8 cellular contexts compared by ENCODE assay signal in the genomic region with DNA sequence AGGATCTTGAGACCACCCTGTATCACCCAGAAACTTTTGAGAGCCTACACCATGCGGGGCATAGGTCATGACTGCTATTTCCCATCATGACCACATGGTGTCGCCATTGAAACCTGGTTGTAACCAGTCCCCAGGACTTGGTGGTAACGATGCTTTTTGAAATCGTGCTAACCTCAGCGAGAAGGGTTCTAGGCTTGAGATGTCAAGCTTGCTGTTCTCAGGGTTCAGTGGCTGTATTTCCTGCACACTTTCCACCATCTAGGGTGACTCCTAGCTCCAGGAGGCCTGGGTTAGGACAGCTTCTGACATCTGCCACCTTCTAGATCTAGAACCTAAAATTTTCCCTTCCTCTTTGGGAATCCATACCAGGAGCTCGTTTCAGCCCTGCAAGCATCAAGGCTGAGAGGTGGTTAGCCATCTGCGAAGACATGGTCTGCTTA. TPM values are rescaled to one million over a fixed set of nuclear protein-coding genes. Genes with fewer than 3 reads are reported as not detected.
DNase-seq lines count a peak whose midpoint lies in the region; ATAC-seq and TF ChIP-seq lines count a peak whose summit lies in the region.

No MANE protein-coding gene starts in this region.

- H3K27ac ChIP-seq in CD4-positive, alpha-beta T cell (ENCODE audit: low read depth, low read length): no peak overlapping the region
- no peak overlapping the region for H3K27ac ChIP-seq in endodermal cell (ENCODE audit: low read depth, low read length)
- no peak overlapping the region for H3K27ac ChIP-seq in mesendoderm (ENCODE audit: low read depth, low read length)

- ATAC-seq in CD4-positive, alpha-beta T cell (ENCODE audit: poor library complexity): peak; percentile 93
- ATAC-seq in activated CD8-positive, alpha-beta T cell treated with anti-CD3 and anti-CD28 coated beads, Interleukin-2, amount 10 ng/mL, durations not matched to agents 7 days and 5 days: peak; percentile 96
- peak; percentile 93 for ATAC-seq in stimulated activated effector memory CD8-positive, alpha-beta T cell treated with anti-CD3 and anti-CD28 coated beads, Interleukin-12 subunit alpha, Interleukin-12 subunit beta, amount 100 ng/mL, for 72 hours
- no peak for ATAC-seq in GM21526 (IDR thresholded peaks at IDR 0.05; ENCODE audit: low FRiP score, unreplicated experiment)

- whole genome bisulfite sequencing in endodermal cell (ENCODE audit: insufficient coverage in 1 of 2, insufficient read length in 1 of 2), 2 experiments: 17 to 20% methylated on average over 7 of the region's 7 CpGs
- no CpG with 5 or more reads among the region's 7 CpGs for WGBS in mesendoderm (ENCODE audit: extremely low coverage, insufficient coverage, low lambda C conversion rate)

- H3K4me1 Mint-ChIP-seq in CD4-positive, alpha-beta T cell (ENCODE audit: low read depth): no peaks in the 10 kb centered on the region
- H3K4me1 Mint-ChIP-seq in activated CD8-positive, alpha-beta T cell treated with anti-CD3 and anti-CD28 coated beads, Interleukin-2, amount 10 ng/mL, durations not matched to agents 7 days and 5 days (ENCODE audit: low read depth): peaks cover 8% of the 10 kb centered on the region
- H3K4me1 Mint-ChIP-seq in endodermal cell: no peaks in the 10 kb centered on the region
- H3K4me1 Mint-ChIP-seq in stimulated activated effector memory CD8-positive, alpha-beta T cell treated with anti-CD3 and anti-CD28 coated beads, Interleukin-12 subunit alpha, Interleukin-12 subunit beta, amount 100 ng/mL, for 72 hours: no peaks in the 10 kb centered on the region

- H3K4me3 ChIP-seq in HFF-Myc (replicated peaks; ENCODE audit: low read depth, low read length) (no peak overlapping the region), endodermal cell (ENCODE audit: low read length) (no peak overlapping the region), mesendoderm (ENCODE audit: low read length) (no peak overlapping the region)

- peak; percentile 80 for TF ChIP-seq CTCF in CD4-positive, alpha-beta T cell (IDR thresholded peaks at IDR 0.05)
- TF ChIP-seq CTCF in HFF-Myc (IDR thresholded peaks at IDR 0.05; ENCODE audit: low read depth, low read length, missing control alignments) (peak; percentile 88), endodermal cell (conservative IDR thresholded peaks at IDR 0.05) (peak; percentile 92)

- H3K9ac ChIP-seq in endodermal cell (ENCODE audit: extremely low read depth, low read length, poor library complexity, severe bottlenecking) (no peak overlapping the region), mesendoderm (ENCODE audit: low read length) (no peak overlapping the region)

- H3K79me2 ChIP-seq in mesendoderm (ENCODE audit: control insufficient read depth, insufficient read depth, low read length): no peaks in the 10 kb centered on the region

- no peaks in the 10 kb centered on the region for H3K36me3 Mint-ChIP-seq in CD4-positive, alpha-beta T cell (ENCODE audit: low read depth)
- H3K36me3 Mint-ChIP-seq in activated CD8-positive, alpha-beta T cell treated with anti-CD3 and anti-CD28 coated beads, Interleukin-2, amount 10 ng/mL, durations not matched to agents 7 days and 5 days (ENCODE audit: low read depth): no peaks in the 10 kb centered on the region
- H3K36me3 Mint-ChIP-seq in endodermal cell (ENCODE audit: low read depth): no peaks in the 10 kb centered on the region
- H3K36me3 Mint-ChIP-seq in stimulated activated effector memory CD8-positive, alpha-beta T cell treated with anti-CD3 and anti-CD28 coated beads, Interleukin-12 subunit alpha, Interleukin-12 subunit beta, amount 100 ng/mL, for 72 hours: peaks cover 5% of the 10 kb centered on the region

- POLR2A ChIA-PET in CD4-positive, alpha-beta T cell (lab: Charles Lee): interaction anchor here (0.6 to 1.1 kb wide), 2 partner anchors 9 to 135 kb away, joined by 3 read pairs; a partner anchor contains a TSS
- POLR2A ChIA-PET in activated CD8-positive, alpha-beta T cell treated with anti-CD3 and anti-CD28 coated beads, Interleukin-2, amount 10 ng/mL, durations not matched to agents 7 days and 5 days (lab: Charles Lee): interaction anchor here (0.8 to 1.0 kb wide), 2 partner anchors 16 to 60 kb away, joined by 3 to 5 read pairs; no protein-coding TSS in a partner anchor

- H3K4me3 Mint-ChIP-seq in CD4-positive, alpha-beta T cell: no peak overlapping the region
- H3K4me3 Mint-ChIP-seq in activated CD8-positive, alpha-beta T cell treated with anti-CD3 and anti-CD28 coated beads, Interleukin-2, amount 10 ng/mL, durations not matched to agents 7 days and 5 days: no peak overlapping the region
- H3K4me3 Mint-ChIP-seq in endodermal cell: no peak overlapping the region
- H3K4me3 Mint-ChIP-seq in stimulated activated effector memory CD8-positive, alpha-beta T cell treated with anti-CD3 and anti-CD28 coated beads, Interleukin-12 subunit alpha, Interleukin-12 subunit beta, amount 100 ng/mL, for 72 hours: no peak overlapping the region

- H3K23ac ChIP-seq in mesendoderm (ENCODE audit: low read length): no peak overlapping the region

- H2BK15ac ChIP-seq in mesendoderm (replicated peaks; ENCODE audit: low read depth): no peak overlapping the region

- H3K18ac ChIP-seq in mesendoderm (ENCODE audit: low read length): no peak overlapping the region

- no peaks in the 10 kb centered on the region for H3K27me3 ChIP-seq in CD4-positive, alpha-beta T cell (ENCODE audit: control insufficient read depth, insufficient read depth, low read length)
- no peaks in the 10 kb centered on the region for H3K27me3 ChIP-seq in endodermal cell (ENCODE audit: control insufficient read depth, insufficient read depth, low read length, poor library complexity, severe bottlenecking)
- no peaks in the 10 kb centered on the region for H3K27me3 ChIP-seq in mesendoderm (ENCODE audit: insufficient read depth, low read length, poor library complexity)

- H4K5ac ChIP-seq in mesendoderm (ENCODE audit: low read length): no peak overlapping the region

- no peaks in the 10 kb centered on the region for H3K9me3 Mint-ChIP-seq in CD4-positive, alpha-beta T cell
- H3K9me3 Mint-ChIP-seq in activated CD8-positive, alpha-beta T cell treated with anti-CD3 and anti-CD28 coated beads, Interleukin-2, amount 10 ng/mL, durations not matched to agents 7 days and 5 days (ENCODE audit: insufficient read depth): no peaks in the 10 kb centered on the region
- H3K9me3 Mint-ChIP-seq in endodermal cell: no peaks in the 10 kb centered on the region
- no peaks in the 10 kb centered on the region for H3K9me3 Mint-ChIP-seq in stimulated activated effector memory CD8-positive, alpha-beta T cell treated with anti-CD3 and anti-CD28 coated beads, Interleukin-12 subunit alpha, Interleukin-12 subunit beta, amount 100 ng/mL, for 72 hours

- intact Hi-C loops in CD4-positive, alpha-beta T cell (cut with DNase I, micrococcal nuclease): loop anchor here (1.0 to 2.0 kb wide), 4 partner anchors 120 to 469 kb away; no protein-coding TSS in a partner anchor

- H2AK5ac ChIP-seq in mesendoderm (ENCODE audit: low read length): no peak overlapping the region

- peak; percentile 21 to 51 (median 38) for DNase-seq in CD4-positive, alpha-beta T cell
- DNase-seq in HFF-Myc (ENCODE audit: extremely low read depth, low read depth) (peak; percentile 37), NCI-H82 treated with DMSO at 0.1 percent for 48 hours (lab: John Stamatoyannopoulos, UW; ENCODE audit: unreplicated experiment) (peak; percentile 45), endodermal cell (peak; percentile 90), mesendoderm (peak; percentile 86)
- DNase-seq in activated CD8-positive, alpha-beta T cell treated with anti-CD3 and anti-CD28 coated beads, Interleukin-2, amount 10 ng/mL, durations not matched to agents 7 days and 5 days: peak; percentile 82
- peak; percentile 42 to 74 for DNase-seq in stimulated activated effector memory CD8-positive, alpha-beta T cell treated with anti-CD3 and anti-CD28 coated beads, Interleukin-12 subunit alpha, Interleukin-12 subunit beta, amount 100 ng/mL, for 72 hours (ENCODE audit: low spot score in 2 of 2)

- H3K9me3 ChIP-seq in CD4-positive, alpha-beta T cell (ENCODE audit: control insufficient read depth, low read length): no peaks in the 10 kb centered on the region
- no peaks in the 10 kb centered on the region for H3K9me3 ChIP-seq in endodermal cell (ENCODE audit: control insufficient read depth, low read length)

- H4K8ac ChIP-seq in mesendoderm (ENCODE audit: low read depth, low read length): no peak overlapping the region

- no peak overlapping the region for H3K4ac ChIP-seq in mesendoderm (ENCODE audit: low read depth, low read length)

- H3K56ac ChIP-seq in mesendoderm (ENCODE audit: low read length): no peak overlapping the region

- H3K79me1 ChIP-seq in mesendoderm (ENCODE audit: low read length): no peaks in the 10 kb centered on the region

- CTCF ChIA-PET in CD4-positive, alpha-beta T cell (lab: Charles Lee): interaction anchor here (0.8 to 1.1 kb wide), 3 partner anchors 152 to 204 kb away, joined by 3 to 5 read pairs (median 4); no protein-coding TSS in a partner anchor
- CTCF ChIA-PET in activated CD8-positive, alpha-beta T cell treated with anti-CD3 and anti-CD28 coated beads, Interleukin-2, amount 10 ng/mL, durations not matched to agents 7 days and 5 days (lab: Charles Lee): interaction anchor here (0.6 to 3.2 kb wide), 46 partner anchors 8 to 244 kb away, joined by 3 to 36 read pairs (median 4); a partner anchor contains a TSS

- no peak overlapping the region for H2BK5ac ChIP-seq in mesendoderm (ENCODE audit: low read length)

- no peak overlapping the region for H3K27ac Mint-ChIP-seq in CD4-positive, alpha-beta T cell
- peak overlapping the region; percentile 20 for H3K27ac Mint-ChIP-seq in activated CD8-positive, alpha-beta T cell treated with anti-CD3 and anti-CD28 coated beads, Interleukin-2, amount 10 ng/mL, durations not matched to agents 7 days and 5 days
- H3K27ac Mint-ChIP-seq in endodermal cell: no peak overlapping the region
- no peak overlapping the region for H3K27ac Mint-ChIP-seq in stimulated activated effector memory CD8-positive, alpha-beta T cell treated with anti-CD3 and anti-CD28 coated beads, Interleukin-12 subunit alpha, Interleukin-12 subunit beta, amount 100 ng/mL, for 72 hours

- no peak overlapping the region for H3K4me2 ChIP-seq in mesendoderm (ENCODE audit: low read length)

- no peak overlapping the region for H2BK120ac ChIP-seq in mesendoderm (ENCODE audit: low read depth, low read length)

- H3K4me1 ChIP-seq in endodermal cell (ENCODE audit: control insufficient read depth, insufficient read depth, low read length) (no peaks in the 10 kb centered on the region), mesendoderm (ENCODE audit: control insufficient read depth, low read depth, low read length) (no peaks in the 10 kb centered on the region)

- no peaks in the 10 kb centered on the region for H3K36me3 ChIP-seq in endodermal cell (ENCODE audit: control insufficient read depth, insufficient read depth, low read length)
- H3K36me3 ChIP-seq in mesendoderm (ENCODE audit: control insufficient read depth, insufficient read depth, low read length): no peaks in the 10 kb centered on the region

- no peaks in the 10 kb centered on the region for H3K27me3 Mint-ChIP-seq in CD4-positive, alpha-beta T cell
- H3K27me3 Mint-ChIP-seq in activated CD8-positive, alpha-beta T cell treated with anti-CD3 and anti-CD28 coated beads, Interleukin-2, amount 10 ng/mL, durations not matched to agents 7 days and 5 days (ENCODE audit: low read depth): no peaks in the 10 kb centered on the region
- H3K27me3 Mint-ChIP-seq in endodermal cell (ENCODE audit: insufficient read depth): peaks cover 4% of the 10 kb centered on the region

RNA-seq across cellular contexts. Expression of a gene that starts 13.0 kb away (rescaled TPM):
- total RNA-seq in CD4-positive, alpha-beta T cell: 1 to 10 TPM; 2.3 to 2.5 TPM
- 10 to 100 TPM; 26.8 to 29.1 TPM for total RNA-seq in activated CD8-positive, alpha-beta T cell treated with anti-CD3 and anti-CD28 coated beads, Interleukin-2, amount 10 ng/mL, durations not matched to agents 7 days and 5 days
- not detected for total RNA-seq in endodermal cell
- not detected for polyA plus RNA-seq in endodermal cell (2013, experiment 1 of 2)
- polyA plus RNA-seq in endodermal cell (2013, experiment 2 of 2): not detected
- polyA plus RNA-seq in mesendoderm (2013, experiment 1 of 2): 0.10 TPM
- 0.06 TPM for polyA plus RNA-seq in mesendoderm (2013, experiment 2 of 2)

RNA-seq across cellular contexts. Expression of a gene that starts 54.2 kb away (rescaled TPM):
- 10 to 100 TPM; 58.5 to 58.8 TPM for total RNA-seq in CD4-positive, alpha-beta T cell
- total RNA-seq in activated CD8-positive, alpha-beta T cell treated with anti-CD3 and anti-CD28 coated beads, Interleukin-2, amount 10 ng/mL, durations not matched to agents 7 days and 5 days: 10 to 100 TPM; 69.1 TPM
- total RNA-seq in endodermal cell: 100 to 1,000 TPM in 1 of 2 donors, 10 to 100 TPM in 1; 85.5 to 104 TPM
- 79.2 TPM for polyA plus RNA-seq in endodermal cell (2013, experiment 1 of 2)
- 71.8 TPM for polyA plus RNA-seq in endodermal cell (2013, experiment 2 of 2)
- 88.0 TPM for polyA plus RNA-seq in mesendoderm (2013, experiment 1 of 2)
- polyA plus RNA-seq in mesendoderm (2013, experiment 2 of 2): 89.9 TPM

Comparison
In these comparisons a context has a peak if more than half of its experiments do, and no peak if none do; other contexts are left out.
1. DNase-seq: peak in every context shown above with its lines; median percentile 90 in endodermal cell; 86 in mesendoderm; 82 in activated CD8-positive, alpha-beta T cell treated with anti-CD3 and anti-CD28 coated beads, Interleukin-2, amount 10 ng/mL, durations not matched to agents 7 days and 5 days; 58 in stimulated activated effector memory CD8-positive, alpha-beta T cell treated with anti-CD3 and anti-CD28 coated beads, Interleukin-12 subunit alpha, Interleukin-12 subunit beta, amount 100 ng/mL, for 72 hours; 45 in NCI-H82 treated with DMSO at 0.1 percent for 48 hours; 38 in CD4-positive, alpha-beta T cell; 37 in HFF-Myc.
2. RNA of a gene that starts 13.0 kb away (total RNA-seq): 26.8 to 29.1 TPM in activated CD8-positive, alpha-beta T cell treated with anti-CD3 and anti-CD28 coated beads, Interleukin-2, amount 10 ng/mL, durations not matched to agents 7 days and 5 days; 2.3 to 2.5 TPM in CD4-positive, alpha-beta T cell and not detected in endodermal cell; every median in the first group is over 4 times any median in the second.
3. Peak in every context shown above with its lines, with median percentiles within 50 percentile points of each other: CTCF ChIP-seq.